In genomic region chr20:34320861-34321260, GRCh38 we compare ENCODE assay signal across 21 cellular contexts.
"Had no signal": no experiment of that assay in that cellular context is flagged by ENCODE, and none has a peak within 500 bp of the region (broad histone marks: within the 10 kb centered on the region; RNA-seq: fewer than 3 reads in every experiment).

No MANE protein-coding gene starts in this region.

- H3K27me3 ChIP-seq: SJSA1 had no signal

- H3K9ac ChIP-seq: KMS-11 had no signal

- H3K9me3 ChIP-seq: SJSA1 had no signal

- H3K36me3 ChIP-seq: SJSA1 had no signal

- H3K27ac ChIP-seq: KMS-11, SJSA1, SK-N-MC had no signal

- H3K4me3 ChIP-seq: SJSA1, SK-N-MC had no signal

- H3K4me2 ChIP-seq: KMS-11 had no signal

- DNase-seq: Kasumi-1, MM.1S, NCI-H1048, NCI-H1105, NCI-H1417, NCI-H1436 treated with DMSO at 0.1 percent for 48 hours, NCI-H1694, NCI-H1930, NCI-H2081, NCI-H2107, NCI-H2227 treated with DMSO at 0.1 percent for 48 hours, NCI-H524, NCI-H526 treated with DMSO at 0.1 percent for 48 hours, NCI-H774, Right ventricle myocardium superior, RPMI8226, SIG-M5 had no signal

- FAIRE-seq: RCC 7860 had no signal
